In genomic region chrX:139739138-139739537, GRCh38 we compare ENCODE assay signal across 9 cellular contexts.
DNase-seq lines count a peak whose midpoint lies in the region; ATAC-seq, FAIRE-seq and TF ChIP-seq lines count a peak whose summit lies in the region.
"Had no signal": no experiment of that assay in that cellular context is flagged by ENCODE, and none has a peak within 500 bp of the region (broad histone marks: within the 10 kb centered on the region; RNA-seq: fewer than 3 reads in every experiment).

No MANE protein-coding gene starts in this region.

- peaks cover 3 to 11% of the 10 kb centered on the region in 2 donors for H3K4me1 Mint-ChIP-seq in effector memory CD8-positive, alpha-beta T cell (ENCODE audit: low read depth in 2 of 2)
- H3K4me1 Mint-ChIP-seq in stimulated activated naive B cell treated with anti-CD40 and anti-IgM and Interleukin-4, amounts not matched to agents 10 μg/mL and 1 μg/mL and 100 μg/mL, for 72 hours = no peaks in the 10 kb centered on the region

- no peak overlapping the region for H3K4me3 Mint-ChIP-seq in effector memory CD8-positive, alpha-beta T cell
- no peak overlapping the region for H3K4me3 Mint-ChIP-seq in stimulated activated naive B cell treated with anti-CD40 and anti-IgM and Interleukin-4, amounts not matched to agents 10 μg/mL and 1 μg/mL and 100 μg/mL, for 72 hours
- H3K4me3 Mint-ChIP-seq: naive thymus-derived CD8-positive, alpha-beta T cell had no signal

- no peak overlapping the region for H3K27ac Mint-ChIP-seq in effector memory CD8-positive, alpha-beta T cell
- no peak overlapping the region for H3K27ac Mint-ChIP-seq in stimulated activated naive B cell treated with anti-CD40 and anti-IgM and Interleukin-4, amounts not matched to agents 10 μg/mL and 1 μg/mL and 100 μg/mL, for 72 hours

- H3K9me3 Mint-ChIP-seq in effector memory CD8-positive, alpha-beta T cell = no peaks in the 10 kb centered on the region
- H3K9me3 Mint-ChIP-seq in stimulated activated naive B cell treated with anti-CD40 and anti-IgM and Interleukin-4, amounts not matched to agents 10 μg/mL and 1 μg/mL and 100 μg/mL, for 72 hours = no peaks in the 10 kb centered on the region
- H3K9me3 Mint-ChIP-seq: naive thymus-derived CD8-positive, alpha-beta T cell had no signal

- peak; percentile 95 for ATAC-seq in GM21423 (IDR thresholded peaks at IDR 0.05; ENCODE audit: unreplicated experiment)
- peak; percentile 94 for ATAC-seq in HG03565 (IDR thresholded peaks at IDR 0.05; ENCODE audit: unreplicated experiment)
- ATAC-seq in effector memory CD8-positive, alpha-beta T cell (replicated peaks) = peak; percentile 95
- no peak for ATAC-seq in stimulated activated naive B cell treated with anti-CD40 and anti-IgM and Interleukin-4, amounts not matched to agents 10 μg/mL and 1 μg/mL and 100 μg/mL, for 72 hours (replicated peaks)
- ATAC-seq: naive thymus-derived CD8-positive, alpha-beta T cell had no signal

- H3K36me3 Mint-ChIP-seq in effector memory CD8-positive, alpha-beta T cell (ENCODE audit: insufficient read depth) = peaks cover 13% of the 10 kb centered on the region
- peaks cover 8 to 15% of the 10 kb centered on the region in 2 donors for H3K36me3 Mint-ChIP-seq in stimulated activated naive B cell treated with anti-CD40 and anti-IgM and Interleukin-4, amounts not matched to agents 10 μg/mL and 1 μg/mL and 100 μg/mL, for 72 hours

- no peak for TF ChIP-seq CTCF in D721Med (IDR thresholded peaks at IDR 0.05; ENCODE audit: insufficient read depth, missing control alignments)

- no peaks in the 10 kb centered on the region for H3K27me3 Mint-ChIP-seq in effector memory CD8-positive, alpha-beta T cell
- H3K27me3 Mint-ChIP-seq in stimulated activated naive B cell treated with anti-CD40 and anti-IgM and Interleukin-4, amounts not matched to agents 10 μg/mL and 1 μg/mL and 100 μg/mL, for 72 hours = peaks cover 0 to 3% of the 10 kb centered on the region in 2 donors
- H3K27me3 Mint-ChIP-seq: naive thymus-derived CD8-positive, alpha-beta T cell had no signal

- DNase-seq in GM04504 (ENCODE audit: low read depth) = peak; percentile 40
- DNase-seq in effector memory CD8-positive, alpha-beta T cell = peak; percentile 2 to 6 (median 3)
- DNase-seq in NCI-H2107 treated with DMSO at 0.1 percent for 48 hours (lab: John Stamatoyannopoulos, UW; ENCODE audit: unreplicated experiment) = no peak
- DNase-seq in D721Med (ENCODE audit: insufficient read length, low spot score) = no peak
- no peak for DNase-seq in cerebellar nuclear complex (lab: John Stamatoyannopoulos, UW)
- DNase-seq in stimulated activated naive B cell treated with anti-CD40 and anti-IgM and Interleukin-4, amounts not matched to agents 10 μg/mL and 1 μg/mL and 100 μg/mL, for 72 hours = no peak

- no peak for FAIRE-seq in D721Med (lab: Jason Lieb, UNC)

Comparison
In these comparisons a context has a peak if more than half of its experiments do, and no peak if none do; other contexts are left out.
1. DNase-seq: peak in GM04504 (single experiment) and effector memory CD8-positive, alpha-beta T cell (3 of 3); none in NCI-H2107 treated with DMSO at 0.1 percent for 48 hours (single experiment), D721Med (single experiment), cerebellar nuclear complex (0 of 2) and stimulated activated naive B cell treated with anti-CD40 and anti-IgM and Interleukin-4, amounts not matched to agents 10 μg/mL and 1 μg/mL and 100 μg/mL, for 72 hours (single experiment).
2. ATAC-seq: peak in GM21423 (single experiment), HG03565 (single experiment) and effector memory CD8-positive, alpha-beta T cell (single experiment); none in stimulated activated naive B cell treated with anti-CD40 and anti-IgM and Interleukin-4, amounts not matched to agents 10 μg/mL and 1 μg/mL and 100 μg/mL, for 72 hours (0 of 2).